ENCODE assay signal across 1 cellular context in the genomic region with DNA sequence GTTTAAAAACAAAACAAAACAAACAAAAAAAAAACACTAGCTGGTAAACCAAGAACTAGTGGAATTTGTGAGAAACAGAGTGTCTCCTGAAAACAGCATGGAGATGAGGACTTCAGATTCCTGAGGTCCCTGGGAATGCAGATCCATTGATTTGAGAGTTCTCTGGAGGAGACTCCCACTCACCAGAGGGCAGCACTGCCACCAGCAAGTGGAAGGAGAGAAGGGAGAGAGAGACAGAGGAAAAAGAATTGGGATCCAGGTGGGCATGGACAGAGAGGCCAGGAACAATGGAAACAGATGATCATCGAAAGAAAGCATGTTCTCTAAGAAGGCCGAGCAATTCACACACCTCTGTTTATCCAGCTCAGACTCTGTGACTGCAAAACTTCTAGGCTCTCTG.
TF ChIP-seq lines count a peak whose summit lies in the region.

No MANE protein-coding gene starts in this region.

TF ChIP-seq in GM23338, 12 proteins besides CTCF, POLR2A, EP300 and RAD21 (continued from another document):
- TF ChIP-seq, protein P1, sequence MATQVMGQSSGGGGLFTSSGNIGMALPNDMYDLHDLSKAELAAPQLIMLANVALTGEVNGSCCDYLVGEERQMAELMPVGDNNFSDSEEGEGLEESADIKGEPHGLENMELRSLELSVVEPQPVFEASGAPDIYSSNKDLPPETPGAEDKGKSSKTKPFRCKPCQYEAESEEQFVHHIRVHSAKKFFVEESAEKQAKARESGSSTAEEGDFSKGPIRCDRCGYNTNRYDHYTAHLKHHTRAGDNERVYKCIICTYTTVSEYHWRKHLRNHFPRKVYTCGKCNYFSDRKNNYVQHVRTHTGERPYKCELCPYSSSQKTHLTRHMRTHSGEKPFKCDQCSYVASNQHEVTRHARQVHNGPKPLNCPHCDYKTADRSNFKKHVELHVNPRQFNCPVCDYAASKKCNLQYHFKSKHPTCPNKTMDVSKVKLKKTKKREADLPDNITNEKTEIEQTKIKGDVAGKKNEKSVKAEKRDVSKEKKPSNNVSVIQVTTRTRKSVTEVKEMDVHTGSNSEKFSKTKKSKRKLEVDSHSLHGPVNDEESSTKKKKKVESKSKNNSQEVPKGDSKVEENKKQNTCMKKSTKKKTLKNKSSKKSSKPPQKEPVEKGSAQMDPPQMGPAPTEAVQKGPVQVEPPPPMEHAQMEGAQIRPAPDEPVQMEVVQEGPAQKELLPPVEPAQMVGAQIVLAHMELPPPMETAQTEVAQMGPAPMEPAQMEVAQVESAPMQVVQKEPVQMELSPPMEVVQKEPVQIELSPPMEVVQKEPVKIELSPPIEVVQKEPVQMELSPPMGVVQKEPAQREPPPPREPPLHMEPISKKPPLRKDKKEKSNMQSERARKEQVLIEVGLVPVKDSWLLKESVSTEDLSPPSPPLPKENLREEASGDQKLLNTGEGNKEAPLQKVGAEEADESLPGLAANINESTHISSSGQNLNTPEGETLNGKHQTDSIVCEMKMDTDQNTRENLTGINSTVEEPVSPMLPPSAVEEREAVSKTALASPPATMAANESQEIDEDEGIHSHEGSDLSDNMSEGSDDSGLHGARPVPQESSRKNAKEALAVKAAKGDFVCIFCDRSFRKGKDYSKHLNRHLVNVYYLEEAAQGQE (IDR thresholded peaks at IDR 0.05; ENCODE audit: unreplicated experiment), result no peak
- TF ChIP-seq ZNF114 (CRISPR knock-in tag; IDR thresholded peaks at IDR 0.05), result no peak
